In genomic region chr5:119275873-119276214, GRCh38 we compare ENCODE assay signal across 8 cellular contexts.
A peak's percentile ranks its signal among the peaks of the same experiment; 100 is the strongest.
DNase-seq lines count a peak whose midpoint lies in the region; ATAC-seq lines count a peak whose summit lies in the region.
"Had no signal": no experiment of that assay in that cellular context is flagged by ENCODE, and none has a peak within 500 bp of the region (broad histone marks: within the 10 kb centered on the region; RNA-seq: fewer than 3 reads in every experiment).

No MANE protein-coding gene starts in this region.

- H3K4me1 Mint-ChIP-seq in T-helper 1 cell treated with Interleukin-12 subunit alpha and Interleukin-12 subunit beta and Interleukin-4 antibody, amounts not matched to agents 30 μg/mL and 1 μg/mL, for 36 hours (ENCODE audit: low read depth), result peaks cover 88% of the 10 kb centered on the region

- H3K4me3 ChIP-seq in trophoblast cell (ENCODE audit: low read depth, low read length), result no peak overlapping the region
- H3K4me3 ChIP-seq: SJSA1 had no signal

- no peaks in the 10 kb centered on the region for H3K27me3 ChIP-seq in trophoblast cell (ENCODE audit: insufficient read depth, low read length)
- H3K27me3 ChIP-seq: SJSA1 had no signal

- ATAC-seq in GM19372 (IDR thresholded peaks at IDR 0.05; ENCODE audit: low read depth, unreplicated experiment) (peak; percentile 63), HG03039 (IDR thresholded peaks at IDR 0.05; ENCODE audit: unreplicated experiment) (peak; percentile 62)

- H3K4me2 ChIP-seq in trophoblast cell (ENCODE audit: low read length), result no peak overlapping the region

- H3K36me3 Mint-ChIP-seq in T-helper 1 cell treated with Interleukin-12 subunit alpha and Interleukin-12 subunit beta and Interleukin-4 antibody, amounts not matched to agents 30 μg/mL and 1 μg/mL, for 36 hours (ENCODE audit: low read depth), result peaks cover 19% of the 10 kb centered on the region

- peak overlapping the region; percentile 79 for H3K4me3 Mint-ChIP-seq in T-helper 1 cell treated with Interleukin-12 subunit alpha and Interleukin-12 subunit beta and Interleukin-4 antibody, amounts not matched to agents 30 μg/mL and 1 μg/mL, for 36 hours

- H3K27ac ChIP-seq in trophoblast cell (ENCODE audit: low read depth, low read length), result no peak overlapping the region
- H3K27ac ChIP-seq: SJSA1 had no signal

- no peak overlapping the region for H2AFZ ChIP-seq in trophoblast cell (ENCODE audit: insufficient read depth, low read length, poor library complexity)

- peak overlapping the region; percentile 72 for H2BK5ac ChIP-seq in trophoblast cell (ENCODE audit: low read depth, low read length, poor library complexity)

- no peak overlapping the region for H3K9ac ChIP-seq in trophoblast cell (ENCODE audit: low read length)

- peak overlapping the region; percentile 93 for H3K27ac Mint-ChIP-seq in T-helper 1 cell treated with Interleukin-12 subunit alpha and Interleukin-12 subunit beta and Interleukin-4 antibody, amounts not matched to agents 30 μg/mL and 1 μg/mL, for 36 hours

- no peak overlapping the region for H2AK5ac ChIP-seq in trophoblast cell (ENCODE audit: low read length)

- no CpG with 5 or more reads among the region's 4 CpGs for WGBS in trophoblast cell (ENCODE audit: extremely low coverage, insufficient coverage, insufficient read length)

- no peaks in the 10 kb centered on the region for H3K9me3 Mint-ChIP-seq in T-helper 1 cell treated with Interleukin-12 subunit alpha and Interleukin-12 subunit beta and Interleukin-4 antibody, amounts not matched to agents 30 μg/mL and 1 μg/mL, for 36 hours

- H4K8ac ChIP-seq in trophoblast cell (ENCODE audit: low read depth, low read length), result no peak overlapping the region

- no peak overlapping the region for H3K18ac ChIP-seq in trophoblast cell (ENCODE audit: low read length)

- H3K9me3 ChIP-seq in trophoblast cell (ENCODE audit: insufficient read depth, low read depth, low read length), result no peaks in the 10 kb centered on the region
- H3K9me3 ChIP-seq: SJSA1 had no signal

- H3K4me1 ChIP-seq in trophoblast cell (ENCODE audit: control insufficient read depth in 1 of 2, insufficient read depth in 2 of 2, low read length in 2 of 2), result peaks cover 29 to 40% of the 10 kb centered on the region in 2 experiments

- H4K91ac ChIP-seq in trophoblast cell (ENCODE audit: low read depth, low read length), result peak overlapping the region; percentile 63

- DNase-seq in trophoblast cell (no peak), DMS79 (lab: John Stamatoyannopoulos, UW) (no peak), dermis blood vessel endothelial cell (no peak), occipital lobe (lab: John Stamatoyannopoulos, UW) (no peak)

- H3K4ac ChIP-seq in trophoblast cell (ENCODE audit: low read depth, low read length), result peak overlapping the region; percentile 49

- peaks cover 10% of the 10 kb centered on the region for H3K79me2 ChIP-seq in trophoblast cell (ENCODE audit: control insufficient read depth, insufficient read depth, low read length, poor library complexity)

- no peaks in the 10 kb centered on the region for H3K36me3 ChIP-seq in trophoblast cell (ENCODE audit: control insufficient read depth in 1 of 2, insufficient read depth in 2 of 2, low read length in 2 of 2)
- H3K36me3 ChIP-seq: SJSA1 had no signal

- H3K14ac ChIP-seq in trophoblast cell (ENCODE audit: low read length), result no peak overlapping the region

- H2BK12ac ChIP-seq in trophoblast cell (ENCODE audit: low read length), result peak overlapping the region; percentile 93

- H3K79me1 ChIP-seq in trophoblast cell (ENCODE audit: low read length), result peaks cover 23% of the 10 kb centered on the region

- H2BK120ac ChIP-seq in trophoblast cell (ENCODE audit: insufficient read depth, low read length, poor library complexity), result peak overlapping the region; percentile 15

- no peak overlapping the region for H4K12ac ChIP-seq in trophoblast cell (ENCODE audit: low read depth, low read length)

- H3K27me3 Mint-ChIP-seq in T-helper 1 cell treated with Interleukin-12 subunit alpha and Interleukin-12 subunit beta and Interleukin-4 antibody, amounts not matched to agents 30 μg/mL and 1 μg/mL, for 36 hours (ENCODE audit: low read depth), result no peaks in the 10 kb centered on the region

- H3K23ac ChIP-seq in trophoblast cell (ENCODE audit: low read length), result no peak overlapping the region
